In genomic region chr1:67333603-67334002, GRCh38 we compare ENCODE assay signal across 1 cellular context.
A peak's percentile ranks its signal among the peaks of the same experiment; 100 is the strongest.
TF ChIP-seq lines count a peak whose summit lies in the region.

No MANE protein-coding gene starts in this region.

TF ChIP-seq in IMR-90, 13 proteins besides CTCF, POLR2A, EP300 and RAD21:
- TF ChIP-seq MAFK (IDR thresholded peaks at IDR 0.05; ENCODE audit: low read depth, low read length) (peak; percentile 9; the same call in 1 of the 2 replicates), SMC3 (IDR thresholded peaks at IDR 0.05; ENCODE audit: low read depth, low read length) (no peak)
TF ChIP-seq in IMR-90: peak in this region for 1.
